In the genomic region with DNA sequence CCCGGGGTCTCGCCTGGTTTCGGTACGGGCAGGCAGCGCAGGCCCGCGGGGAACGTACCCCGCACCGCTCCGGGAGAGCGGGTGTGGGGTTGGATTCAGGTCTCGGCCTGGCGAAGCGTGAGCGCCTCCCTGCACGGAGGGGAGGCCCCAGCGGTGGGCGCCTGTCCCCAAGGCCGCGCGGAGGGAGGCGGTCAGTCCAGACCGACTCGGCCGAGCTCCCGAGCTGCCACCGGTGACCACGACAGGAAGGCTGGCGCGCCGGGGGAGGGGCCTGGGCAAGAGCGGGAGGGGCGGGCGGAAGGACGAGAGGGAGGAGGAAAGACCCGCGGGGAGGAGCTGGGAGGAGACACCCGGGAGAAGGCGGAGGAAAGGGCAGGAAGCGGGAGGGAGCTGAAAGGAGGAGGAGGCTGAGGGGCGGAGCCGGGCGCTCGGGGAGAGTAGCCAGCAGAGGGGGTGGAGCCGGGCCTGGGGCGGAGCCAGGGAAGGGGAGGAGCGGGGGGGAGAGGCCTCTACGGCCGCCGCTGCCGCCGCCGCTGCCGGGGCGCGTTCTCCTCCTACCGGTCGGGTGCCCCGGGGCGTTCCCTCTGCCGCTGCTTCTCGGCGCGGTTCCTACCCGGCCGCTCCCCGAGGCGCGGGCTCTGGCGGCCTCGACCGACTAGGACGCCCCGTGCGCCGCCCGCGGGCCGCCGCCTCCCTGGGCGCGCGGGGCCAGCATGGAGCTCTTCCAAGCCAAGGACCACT, we compare ENCODE assay signal across 8 cellular contexts. TPM values are rescaled to one million over a fixed set of nuclear protein-coding genes. Genes with fewer than 3 reads are reported as not detected.
A peak's percentile ranks its signal among the peaks of the same experiment; 100 is the strongest.
DNase-seq lines count a peak whose midpoint lies in the region; ATAC-seq and FAIRE-seq lines count a peak whose summit lies in the region.

A gene with protein sequence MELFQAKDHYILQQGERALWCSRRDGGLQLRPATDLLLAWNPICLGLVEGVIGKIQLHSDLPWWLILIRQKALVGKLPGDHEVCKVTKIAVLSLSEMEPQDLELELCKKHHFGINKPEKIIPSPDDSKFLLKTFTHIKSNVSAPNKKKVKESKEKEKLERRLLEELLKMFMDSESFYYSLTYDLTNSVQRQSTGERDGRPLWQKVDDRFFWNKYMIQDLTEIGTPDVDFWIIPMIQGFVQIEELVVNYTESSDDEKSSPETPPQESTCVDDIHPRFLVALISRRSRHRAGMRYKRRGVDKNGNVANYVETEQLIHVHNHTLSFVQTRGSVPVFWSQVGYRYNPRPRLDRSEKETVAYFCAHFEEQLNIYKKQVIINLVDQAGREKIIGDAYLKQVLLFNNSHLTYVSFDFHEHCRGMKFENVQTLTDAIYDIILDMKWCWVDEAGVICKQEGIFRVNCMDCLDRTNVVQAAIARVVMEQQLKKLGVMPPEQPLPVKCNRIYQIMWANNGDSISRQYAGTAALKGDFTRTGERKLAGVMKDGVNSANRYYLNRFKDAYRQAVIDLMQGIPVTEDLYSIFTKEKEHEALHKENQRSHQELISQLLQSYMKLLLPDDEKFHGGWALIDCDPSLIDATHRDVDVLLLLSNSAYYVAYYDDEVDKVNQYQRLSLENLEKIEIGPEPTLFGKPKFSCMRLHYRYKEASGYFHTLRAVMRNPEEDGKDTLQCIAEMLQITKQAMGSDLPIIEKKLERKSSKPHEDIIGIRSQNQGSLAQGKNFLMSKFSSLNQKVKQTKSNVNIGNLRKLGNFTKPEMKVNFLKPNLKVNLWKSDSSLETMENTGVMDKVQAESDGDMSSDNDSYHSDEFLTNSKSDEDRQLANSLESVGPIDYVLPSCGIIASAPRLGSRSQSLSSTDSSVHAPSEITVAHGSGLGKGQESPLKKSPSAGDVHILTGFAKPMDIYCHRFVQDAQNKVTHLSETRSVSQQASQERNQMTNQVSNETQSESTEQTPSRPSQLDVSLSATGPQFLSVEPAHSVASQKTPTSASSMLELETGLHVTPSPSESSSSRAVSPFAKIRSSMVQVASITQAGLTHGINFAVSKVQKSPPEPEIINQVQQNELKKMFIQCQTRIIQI (plus strand): TSS at position 501 of the 741 bp plus-strand sequence. CDS start 213 bp downstream, at position 714.

- no peaks in the 10 kb centered on the region for H4K20me1 ChIP-seq in Karpas-422 (ENCODE audit: insufficient read depth, low read depth, low read length)

- peak within 1 kb of the TSS; percentile 81 for H3K27ac Mint-ChIP-seq in activated T-helper 1 cell treated with anti-CD3 and anti-CD28 coated beads, Interleukin-12 subunit alpha, Interleukin-12 subunit beta, Interleukin-2, Interleukin-4 antibody, amounts not matched to agents 30 ng/mL and 10 ng/mL and 1 ng/mL, durations not matched to agents 14 hours and 24 hours and 36 hours
- H3K27ac Mint-ChIP-seq in naive thymus-derived CD4-positive, alpha-beta T cell: peak within 1 kb of the TSS; percentile 71 to 92 (median 87)
- H3K27ac Mint-ChIP-seq in stimulated activated naive B cell treated with anti-CD40 and anti-IgM and Interleukin-4, amounts not matched to agents 10 μg/mL and 1 μg/mL and 100 μg/mL, for 72 hours: peak within 1 kb of the TSS; percentile 87

- H3K79me2 ChIP-seq in Karpas-422 (ENCODE audit: low read length): no peaks in the 10 kb centered on the region

- H3K36me3 Mint-ChIP-seq in activated T-helper 1 cell treated with anti-CD3 and anti-CD28 coated beads, Interleukin-12 subunit alpha, Interleukin-12 subunit beta, Interleukin-2, Interleukin-4 antibody, amounts not matched to agents 30 ng/mL and 10 ng/mL and 1 ng/mL, durations not matched to agents 14 hours and 24 hours and 36 hours (ENCODE audit: low read depth): peaks cover 5% of the 10 kb centered on the region
- H3K36me3 Mint-ChIP-seq in naive thymus-derived CD4-positive, alpha-beta T cell: peaks cover 0 to under 1% (median 0%) of the 10 kb centered on the region in 5 donors
- H3K36me3 Mint-ChIP-seq in stimulated activated naive B cell treated with anti-CD40 and anti-IgM and Interleukin-4, amounts not matched to agents 10 μg/mL and 1 μg/mL and 100 μg/mL, for 72 hours: peaks cover 24 to 26% of the 10 kb centered on the region in 2 donors

- H3K9me3 Mint-ChIP-seq in activated T-helper 1 cell treated with anti-CD3 and anti-CD28 coated beads, Interleukin-12 subunit alpha, Interleukin-12 subunit beta, Interleukin-2, Interleukin-4 antibody, amounts not matched to agents 30 ng/mL and 10 ng/mL and 1 ng/mL, durations not matched to agents 14 hours and 24 hours and 36 hours: no peaks in the 10 kb centered on the region
- peaks cover 0 to 3% (median 0%) of the 10 kb centered on the region in 11 donors for H3K9me3 Mint-ChIP-seq in naive thymus-derived CD4-positive, alpha-beta T cell
- peaks cover 0 to 1% of the 10 kb centered on the region in 2 donors for H3K9me3 Mint-ChIP-seq in stimulated activated naive B cell treated with anti-CD40 and anti-IgM and Interleukin-4, amounts not matched to agents 10 μg/mL and 1 μg/mL and 100 μg/mL, for 72 hours

- peak; percentile 81 for DNase-seq in DMS79 treated with DMSO at 0.1 percent for 48 hours (lab: John Stamatoyannopoulos, UW)
- DNase-seq in Karpas-422: peak; percentile 98
- DNase-seq in RCC 7860 (ENCODE audit: low spot score): peak; percentile 95
- peak; percentile 98 for DNase-seq in activated T-helper 1 cell treated with anti-CD3 and anti-CD28 coated beads, Interleukin-12 subunit alpha, Interleukin-12 subunit beta, Interleukin-2, Interleukin-4 antibody, amounts not matched to agents 30 ng/mL and 10 ng/mL and 1 ng/mL, durations not matched to agents 14 hours and 24 hours and 36 hours (ENCODE audit: low spot score)
- peak; percentile 98 for DNase-seq in fibroblast of gingiva (ENCODE audit: low read depth)
- DNase-seq in naive thymus-derived CD4-positive, alpha-beta T cell: peak; percentile 95 to 100 (median 96)
- peak; percentile 96 for DNase-seq in stimulated activated naive B cell treated with anti-CD40 and anti-IgM and Interleukin-4, amounts not matched to agents 10 μg/mL and 1 μg/mL and 100 μg/mL, for 72 hours

- H3K27me3 ChIP-seq in Karpas-422 (ENCODE audit: low read length): no peaks in the 10 kb centered on the region
- H3K27me3 ChIP-seq in naive thymus-derived CD4-positive, alpha-beta T cell (ENCODE audit: control insufficient read depth in 2 of 2, insufficient read depth in 2 of 2, low read length in 2 of 2): no peaks in the 10 kb centered on the region

- POLR2A ChIA-PET in naive thymus-derived CD4-positive, alpha-beta T cell (lab: Charles Lee): interaction anchor here (0.7 to 2.7 kb wide), 13 partner anchors 9 to 646 kb away, joined by 3 to 16 read pairs (median 4); partner anchors contain the start of genes BAG3, EIF3A, MCMBP and RGS10

- intact Hi-C loops in activated T-helper 1 cell treated with anti-CD3 and anti-CD28 coated beads, Interleukin-12 subunit alpha, Interleukin-12 subunit beta, Interleukin-2, Interleukin-4 antibody, amounts not matched to agents 30 ng/mL and 10 ng/mL and 1 ng/mL, durations not matched to agents 14 hours and 24 hours and 36 hours (cut with micrococcal nuclease): loop anchor here (1.0 to 5.0 kb wide), 10 partner anchors 16 to 971 kb away; partner anchors contain the start of genes BAG3, CACUL1, EIF3A and MCMBP
- intact Hi-C loops in naive thymus-derived CD4-positive, alpha-beta T cell (cut with micrococcal nuclease): loop anchor here (1.0 to 5.0 kb wide), 22 partner anchors 12 to 1383 kb away; partner anchors contain the start of genes MCMBP (in 2 of the 2), PRDX3 (in 2 of the 2), SEC23IP (in 2 of the 2) and BAG3 (in 1 of the 2)

- H3K27ac ChIP-seq in Karpas-422 (ENCODE audit: low read length): 0 out of 2 replicates have a peak within 1 kb of the TSS, but pooled peaks have one; percentile 35
- H3K27ac ChIP-seq in naive thymus-derived CD4-positive, alpha-beta T cell (ENCODE audit: low read depth, low read length): peak within 1 kb of the TSS; percentile 76

- no peaks in the 10 kb centered on the region for H3K27me3 Mint-ChIP-seq in activated T-helper 1 cell treated with anti-CD3 and anti-CD28 coated beads, Interleukin-12 subunit alpha, Interleukin-12 subunit beta, Interleukin-2, Interleukin-4 antibody, amounts not matched to agents 30 ng/mL and 10 ng/mL and 1 ng/mL, durations not matched to agents 14 hours and 24 hours and 36 hours (ENCODE audit: insufficient read depth)
- no peaks in the 10 kb centered on the region for H3K27me3 Mint-ChIP-seq in naive thymus-derived CD4-positive, alpha-beta T cell
- no peaks in the 10 kb centered on the region for H3K27me3 Mint-ChIP-seq in stimulated activated naive B cell treated with anti-CD40 and anti-IgM and Interleukin-4, amounts not matched to agents 10 μg/mL and 1 μg/mL and 100 μg/mL, for 72 hours

- no peaks in the 10 kb centered on the region for H3K36me3 ChIP-seq in Karpas-422 (ENCODE audit: insufficient read depth, low read length)
- H3K36me3 ChIP-seq in naive thymus-derived CD4-positive, alpha-beta T cell (ENCODE audit: control insufficient read depth in 2 of 3, insufficient read depth in 3 of 3, low read length in 3 of 3): no peaks in the 10 kb centered on the region

- H3K4me3 Mint-ChIP-seq in activated T-helper 1 cell treated with anti-CD3 and anti-CD28 coated beads, Interleukin-12 subunit alpha, Interleukin-12 subunit beta, Interleukin-2, Interleukin-4 antibody, amounts not matched to agents 30 ng/mL and 10 ng/mL and 1 ng/mL, durations not matched to agents 14 hours and 24 hours and 36 hours: peak within 1 kb of the TSS; percentile 93
- H3K4me3 Mint-ChIP-seq in naive thymus-derived CD4-positive, alpha-beta T cell: peak within 1 kb of the TSS; percentile 89 to 95 (median 94)
- H3K4me3 Mint-ChIP-seq in stimulated activated naive B cell treated with anti-CD40 and anti-IgM and Interleukin-4, amounts not matched to agents 10 μg/mL and 1 μg/mL and 100 μg/mL, for 72 hours: peak within 1 kb of the TSS; percentile 90 to 96

- H3K4me1 Mint-ChIP-seq in activated T-helper 1 cell treated with anti-CD3 and anti-CD28 coated beads, Interleukin-12 subunit alpha, Interleukin-12 subunit beta, Interleukin-2, Interleukin-4 antibody, amounts not matched to agents 30 ng/mL and 10 ng/mL and 1 ng/mL, durations not matched to agents 14 hours and 24 hours and 36 hours (ENCODE audit: low read depth): peaks cover 39% of the 10 kb centered on the region
- H3K4me1 Mint-ChIP-seq in naive thymus-derived CD4-positive, alpha-beta T cell: peaks cover 25 to 53% (median 38%) of the 10 kb centered on the region in 7 donors
- H3K4me1 Mint-ChIP-seq in stimulated activated naive B cell treated with anti-CD40 and anti-IgM and Interleukin-4, amounts not matched to agents 10 μg/mL and 1 μg/mL and 100 μg/mL, for 72 hours: peaks cover 26 to 62% of the 10 kb centered on the region in 2 donors

- H2AFZ ChIP-seq in Karpas-422 (ENCODE audit: low read length): peak within 1 kb of the TSS; percentile 89

- peaks cover 25% of the 10 kb centered on the region for H3K4me1 ChIP-seq in Karpas-422 (ENCODE audit: low read length)
- H3K4me1 ChIP-seq in naive thymus-derived CD4-positive, alpha-beta T cell (ENCODE audit: control insufficient read depth in 2 of 2, insufficient read depth in 2 of 2, low read length in 2 of 2): peaks cover 11 to 24% of the 10 kb centered on the region in 2 donors

- peak; percentile 92 for ATAC-seq in GM21825 (IDR thresholded peaks at IDR 0.05; ENCODE audit: unreplicated experiment)
- peak; percentile 98 for ATAC-seq in naive thymus-derived CD4-positive, alpha-beta T cell
- ATAC-seq in stimulated activated naive B cell treated with anti-CD40 and anti-IgM and Interleukin-4, amounts not matched to agents 10 μg/mL and 1 μg/mL and 100 μg/mL, for 72 hours (replicated peaks): peak; percentile 84 to 87

- peak; percentile 72 for FAIRE-seq in RCC 7860 (lab: Jason Lieb, UNC)

- peak within 1 kb of the TSS; percentile 82 for H3K4me3 ChIP-seq in Karpas-422 (ENCODE audit: low read length)
- peak within 1 kb of the TSS; percentile 78 for H3K4me3 ChIP-seq in naive thymus-derived CD4-positive, alpha-beta T cell (ENCODE audit: low read length)

- CTCF ChIA-PET in naive thymus-derived CD4-positive, alpha-beta T cell (lab: Charles Lee): interaction anchor here (0.8 to 2.1 kb wide), 4 partner anchors 10 to 130 kb away, joined by 3 to 13 read pairs (median 6); no protein-coding TSS in a partner anchor

- peak within 1 kb of the TSS; percentile 86 for H3K9ac ChIP-seq in Karpas-422 (ENCODE audit: low read length)

- H3K4me2 ChIP-seq in Karpas-422 (ENCODE audit: low read depth, low read length, poor library complexity, severe bottlenecking): peak within 1 kb of the TSS; percentile 97

- H3K9me2 ChIP-seq in Karpas-422 (replicated peaks; ENCODE audit: insufficient read depth, low read length): no peaks in the 10 kb centered on the region

- no peaks in the 10 kb centered on the region for H3K9me3 ChIP-seq in Karpas-422 (ENCODE audit: low read length)
- H3K9me3 ChIP-seq in naive thymus-derived CD4-positive, alpha-beta T cell (ENCODE audit: control insufficient read depth in 2 of 3, low read length in 3 of 3): no peaks in the 10 kb centered on the region

RNA-seq across cellular contexts. Expression of the gene that starts here (rescaled TPM):
- 2.5 and 5.6 TPM in 2 replicates for total RNA-seq in Karpas-422 (2014; rRNA removed; shearing (Covaris generic); ENCODE audit: low replicate concordance)
- total RNA-seq in activated T-helper 1 cell treated with anti-CD3 and anti-CD28 coated beads, Interleukin-12 subunit alpha, Interleukin-12 subunit beta, Interleukin-2, Interleukin-4 antibody, amounts not matched to agents 30 ng/mL and 10 ng/mL and 1 ng/mL, durations not matched to agents 14 hours and 24 hours and 36 hours: 17.7 and 19.4 TPM in 2 replicates
- total RNA-seq in naive thymus-derived CD4-positive, alpha-beta T cell: 10 to 100 TPM in 3 of 5 experiments, 1 to 10 TPM in 2; 8.5 to 12.1 (median 10.0) TPM
- 1 to 10 TPM; 3.4 to 3.5 TPM for polyA plus RNA-seq in naive thymus-derived CD4-positive, alpha-beta T cell

Comparison
In these comparisons a context has a peak if more than half of its experiments do, and no peak if none do; other contexts are left out.
1. Peak in every context shown above with its lines: DNase-seq, ATAC-seq, H3K4me3 ChIP-seq and H3K27ac ChIP-seq.